In the genomic region with DNA sequence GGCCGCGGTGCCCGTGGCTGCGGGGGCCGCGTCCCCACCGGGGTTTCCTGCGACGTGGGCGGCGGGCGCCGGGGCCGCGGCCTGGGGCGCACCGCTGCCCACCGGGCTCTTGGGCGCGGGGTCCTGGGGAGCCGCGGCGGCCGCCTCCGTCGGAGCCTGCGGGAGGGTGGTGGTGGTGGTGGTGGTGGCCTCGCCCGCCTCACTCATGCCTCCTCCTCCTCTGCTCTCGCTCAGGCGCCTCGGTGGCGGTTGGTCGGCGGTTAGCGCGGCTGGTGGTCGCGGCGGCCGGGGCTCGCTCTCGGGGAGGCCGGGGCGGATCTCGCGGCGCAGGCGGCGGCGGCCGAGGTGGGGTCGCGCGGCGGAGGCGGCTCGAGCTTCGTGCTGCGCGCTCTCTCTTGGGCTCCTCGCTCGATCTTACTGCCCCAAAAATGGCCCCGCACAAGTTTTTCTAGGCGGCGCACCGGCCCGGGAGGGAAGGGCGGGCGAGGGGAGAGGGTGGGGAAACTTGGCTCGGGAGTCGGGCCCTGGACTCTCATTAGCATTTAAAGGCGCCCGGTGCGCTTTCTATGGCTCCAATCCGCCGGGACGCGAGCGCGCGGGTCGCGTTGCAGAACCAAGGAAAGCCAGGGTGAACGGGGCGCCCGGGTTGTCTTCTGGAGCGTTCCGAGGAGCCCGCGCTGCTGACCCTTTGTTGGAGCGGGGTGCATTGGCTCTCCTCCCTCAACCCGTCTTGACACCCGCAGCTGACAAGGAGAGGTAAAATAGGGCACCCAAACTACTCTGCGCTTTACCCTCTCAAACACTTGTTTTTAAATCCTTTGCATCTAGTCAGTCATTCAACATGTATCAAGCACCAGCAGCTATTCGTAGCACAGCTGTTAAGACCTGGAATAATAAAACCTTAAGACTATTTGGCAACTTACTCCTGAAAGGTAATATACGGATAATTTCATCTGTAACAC, we compare ENCODE assay signal across 8 cellular contexts. TPM values are rescaled to one million over a fixed set of nuclear protein-coding genes. Genes with fewer than 3 reads are reported as not detected.
A peak's percentile ranks its signal among the peaks of the same experiment; 100 is the strongest.
DNase-seq lines count a peak whose midpoint lies in the region; ATAC-seq and TF ChIP-seq lines count a peak whose summit lies in the region.

A gene (minus strand): TSS at position 419 of the 962 bp plus-strand sequence. CDS start 212 bp downstream, at position 207.

- no peaks in the 10 kb centered on the region for H3K36me3 ChIP-seq in tibial nerve

- no peaks in the 10 kb centered on the region for H3K9me3 ChIP-seq in tibial nerve

- peak; percentile 32 to 77 for TF ChIP-seq POLR2A in tibial nerve (IDR thresholded peaks at IDR 0.05)

- ATAC-seq in GM19351 (IDR thresholded peaks at IDR 0.05; ENCODE audit: unreplicated experiment) (peak; percentile 52), HG03520 (IDR thresholded peaks at IDR 0.05; ENCODE audit: unreplicated experiment) (peak; percentile 33), Right ventricle myocardium inferior (peak; percentile 88)

- 0 to 1% methylated on average over 14 to 35 of the region's 97 CpGs for WGBS in tibial nerve, 2 donors

- TF ChIP-seq CTCF in CD14-positive monocyte (IDR thresholded peaks at IDR 0.05) = no peak
- TF ChIP-seq CTCF in RWPE1 (conservative IDR thresholded peaks at IDR 0.05; ENCODE audit: low read depth) = no peak
- TF ChIP-seq CTCF in osteocyte (IDR thresholded peaks at IDR 0.05) = no peak
- no peak for TF ChIP-seq CTCF in tibial nerve (IDR thresholded peaks at IDR 0.05)

- peak within 1 kb of the TSS; percentile 97 for H3K27ac ChIP-seq in RWPE1
- H3K27ac ChIP-seq in tibial nerve = peak within 1 kb of the TSS; percentile 91 to 99 (median 96)

- H3K27me3 ChIP-seq in tibial nerve = no peaks in the 10 kb centered on the region

- intact Hi-C loops in CD14-positive monocyte (cut with micrococcal nuclease) (loop anchor here in 1 of 2 donors (10.0 kb wide), 1 partner anchor 108 kb away; a partner anchor contains a TSS), Right ventricle myocardium inferior (cut with DNase I) (loop anchor here (1.0 to 10.0 kb wide), 5 partner anchors 16 to 511 kb away; a partner anchor contains a TSS)

- peaks cover 37% of the 10 kb centered on the region for H3K4me1 Mint-ChIP-seq in CD14-positive monocyte
- H3K4me1 Mint-ChIP-seq in osteocyte (ENCODE audit: unreplicated experiment) = peaks cover 48% of the 10 kb centered on the region

- H3K36me3 Mint-ChIP-seq in CD14-positive monocyte (peaks cover 5 to 8% of the 10 kb centered on the region in 2 donors), osteocyte (ENCODE audit: unreplicated experiment) (no peaks in the 10 kb centered on the region)

- TF ChIP-seq EP300 in tibial nerve (IDR thresholded peaks at IDR 0.05) = peak in 1 of 2 donors; percentile 87

- peak within 1 kb of the TSS; percentile 100 for H3K4me3 Mint-ChIP-seq in CD14-positive monocyte
- H3K4me3 Mint-ChIP-seq in osteocyte (ENCODE audit: unreplicated experiment) = peak within 1 kb of the TSS; percentile 94

- peak within 1 kb of the TSS; percentile 50 to 95 (median 72) for H3K4me3 ChIP-seq in tibial nerve

- CTCF ChIA-PET in RWPE1 (lab: Yijun Ruan, JAX) = interaction anchor here (0.9 kb wide), 1 partner anchor 27 kb away, joined by 3 read pairs; no protein-coding TSS in a partner anchor

- H3K27me3 Mint-ChIP-seq in CD14-positive monocyte (ENCODE audit: low read depth in 3 of 3) (peaks cover 15 to 23% (median 22%) of the 10 kb centered on the region in 3 donors), osteocyte (ENCODE audit: unreplicated experiment) (peaks cover under 1% of the 10 kb centered on the region)

- H3K27ac Mint-ChIP-seq in CD14-positive monocyte = peak within 1 kb of the TSS; percentile 94 to 100 (median 98)
- peak within 1 kb of the TSS; percentile 98 for H3K27ac Mint-ChIP-seq in osteocyte (ENCODE audit: unreplicated experiment)

- DNase-seq in CD14-positive monocyte (ENCODE audit: low spot score) (peak; percentile 62), RWPE1 (ENCODE audit: low spot score) (peak; percentile 80), Right ventricle myocardium inferior (ENCODE audit: missing footprints) (peak; percentile 92), osteocyte (ENCODE audit: extremely low spot score, unreplicated experiment) (peak; percentile 92), tibial nerve (ENCODE audit: low spot score in 2 of 2) (peak; percentile 80 to 86)
- DNase-seq in activated naive CD8-positive, alpha-beta T cell treated with anti-CD3 and anti-CD28 coated beads, Interleukin-2, amount 50 U/mL, for 16 hours (ENCODE audit: low read depth, low spot score) = peak; percentile 41

- H3K9me3 Mint-ChIP-seq in CD14-positive monocyte (peaks cover 0 to 5% (median 3%) of the 10 kb centered on the region in 7 donors), osteocyte (ENCODE audit: unreplicated experiment) (no peaks in the 10 kb centered on the region)

- H3K4me1 ChIP-seq in tibial nerve = peaks cover 0 to 47% (median 22%) of the 10 kb centered on the region in 4 donors

- POLR2A ChIA-PET in RWPE1 (lab: Yijun Ruan, JAX; ENCODE audit: low non-redundant PET) = no interaction called here

RNA-seq across cellular contexts. Expression of the gene that starts here (rescaled TPM):
- 100 to 1,000 TPM; 104 to 131 TPM for polyA plus RNA-seq in CD14-positive monocyte
- total RNA-seq in Right ventricle myocardium inferior = 594 TPM
- 302 and 334 TPM in 2 replicates for total RNA-seq in osteocyte
- 100 to 1,000 TPM; 264 to 714 (median 382) TPM for total RNA-seq in tibial nerve

Comparison
In these comparisons a context has a peak if more than half of its experiments do, and no peak if none do; other contexts are left out.
1. Peak in every context shown above with its lines: DNase-seq, ATAC-seq, H3K4me3 ChIP-seq and H3K27ac ChIP-seq.
2. DNase-seq: peak in every context shown above with its lines; median percentile 92 in Right ventricle myocardium inferior; 92 in osteocyte; 83 in tibial nerve; 80 in RWPE1; 62 in CD14-positive monocyte; 41 in activated naive CD8-positive, alpha-beta T cell treated with anti-CD3 and anti-CD28 coated beads, Interleukin-2, amount 50 U/mL, for 16 hours.
3. ATAC-seq: peak in every context shown above with its lines; median percentile 88 in Right ventricle myocardium inferior; 52 in GM19351; 33 in HG03520.